ENCODE assay signal across 12 cellular contexts in genomic region chr10:116723428-116724281, GRCh38. TPM values are rescaled to one million over a fixed set of nuclear protein-coding genes. Genes with fewer than 3 reads are reported as not detected.
DNase-seq lines count a peak whose midpoint lies in the region; ATAC-seq and TF ChIP-seq lines count a peak whose summit lies in the region.
"Had no signal": no experiment of that assay in that cellular context is flagged by ENCODE, and none has a peak within 500 bp of the region (broad histone marks: within the 10 kb centered on the region; RNA-seq: fewer than 3 reads in every experiment).

No MANE protein-coding gene starts in this region.

- H3K27me3 Mint-ChIP-seq in T-helper 17 cell (peaks cover 77% of the 10 kb centered on the region), natural killer cell (ENCODE audit: low read depth in 2 of 2) (peaks cover 12 to 14% of the 10 kb centered on the region in 2 donors)

- H3K36me3 Mint-ChIP-seq in T-helper 17 cell (ENCODE audit: low read depth) (no peaks in the 10 kb centered on the region), natural killer cell (no peaks in the 10 kb centered on the region)

- H3K4me1 Mint-ChIP-seq in T-helper 17 cell (peaks cover 45% of the 10 kb centered on the region), natural killer cell (peaks cover 0 to 4% of the 10 kb centered on the region in 2 donors)

- H3K9me3 ChIP-seq in T-helper 17 cell (ENCODE audit: control insufficient read depth, low read length, poor library complexity, severe bottlenecking): no peaks in the 10 kb centered on the region
- H3K9me3 ChIP-seq: esophagus squamous epithelium, thoracic aorta had no signal

- H3K9me3 Mint-ChIP-seq in natural killer cell: no peaks in the 10 kb centered on the region
- H3K9me3 Mint-ChIP-seq: neural crest cell had no signal

- intact Hi-C loops in natural killer cell (cut with micrococcal nuclease): no loop called here

- ATAC-seq in HG02610 (IDR thresholded peaks at IDR 0.05; ENCODE audit: unreplicated experiment) (peak; percentile 63), T-helper 17 cell (peak; percentile 100), natural killer cell (peak in 2 of 3 donors; percentile 18 to 57)
- ATAC-seq: left ventricle myocardium superior had no signal

- H3K4me3 Mint-ChIP-seq in T-helper 17 cell (peak overlapping the region; percentile 68), natural killer cell (no peak overlapping the region)
- H3K4me3 Mint-ChIP-seq: neural crest cell had no signal

- no peak for TF ChIP-seq CTCF in natural killer cell (IDR thresholded peaks at IDR 0.05)

- DNase-seq in T-helper 17 cell (peak in 2 of 3 donors; percentile 51 to 55), natural killer cell (no peak), mesenteric fat pad (ENCODE audit: low spot score) (no peak), HT-29 (ENCODE audit: low spot score) (no peak), cerebellar nuclear complex (lab: John Stamatoyannopoulos, UW) (no peak)
- peak; percentile 38 for DNase-seq in activated effector memory CD4-positive, alpha-beta T cell treated with Interleukin-2 at 50 U/mL for 16 hours
- DNase-seq: esophagus squamous epithelium, hypothalamus, left ventricle myocardium superior had no signal

- H3K27ac Mint-ChIP-seq in T-helper 17 cell: no peak overlapping the region
- H3K27ac Mint-ChIP-seq in natural killer cell: no peak overlapping the region

RNA-seq across cellular contexts. Expression of gene HSPA12A, which starts 18.7 kb away (rescaled TPM):
- total RNA-seq in T-helper 17 cell (under 1 TPM; 0.37 to 0.62 TPM), natural killer cell (under 1 TPM in 1 of 3 donors, not detected in 2; 0.43 TPM), mesenteric fat pad (86.9 TPM)
- 0.18 and 0.92 TPM in 2 replicates for total RNA-seq in HT-29 (2014; rRNA removed; shearing (Covaris generic))

Comparison
In these comparisons a context has a peak if more than half of its experiments do, and no peak if none do; other contexts are left out.
1. ATAC-seq: peak in every context shown above with its lines; median percentile 100 in T-helper 17 cell; 63 in HG02610; 38 in natural killer cell.
2. DNase-seq: peak in T-helper 17 cell (2 of 3) and activated effector memory CD4-positive, alpha-beta T cell treated with Interleukin-2 at 50 U/mL for 16 hours (single experiment); none in natural killer cell (single experiment), mesenteric fat pad (single experiment), HT-29 (single experiment) and cerebellar nuclear complex (0 of 2).
3. RNA of gene HSPA12A, which starts 18.7 kb away (total RNA-seq): 86.9 TPM in mesenteric fat pad (single experiment); 0.18 to 0.92 TPM in HT-29, 0.37 to 0.62 TPM in T-helper 17 cell and 0.43 TPM in natural killer cell; every median in the first group is over 10 times any median in the second.